In genomic region chr7:151876899-151877777, GRCh38 we compare ENCODE assay signal across 1 cellular context.
A peak's percentile ranks its signal among the peaks of the same experiment; 100 is the strongest.
TF ChIP-seq lines count a peak whose summit lies in the region.

Gene PRKAG2, minus strand, starts transcription at chr7:151877115. Its CDS starts 495 bp downstream, at chr7:151876620.

TF ChIP-seq in WTC11, 78 proteins besides CTCF, POLR2A, EP300 and RAD21 (continued from another document and continues in another):
- TF ChIP-seq AFF4 (CRISPR knock-in tag; IDR thresholded peaks at IDR 0.05; ENCODE audit: borderline replicate concordance): no peak
- TF ChIP-seq ZNF138 (CRISPR knock-in tag; conservative IDR thresholded peaks at IDR 0.05): no peak
- no peak for TF ChIP-seq NFATC4 (CRISPR knock-in tag; IDR thresholded peaks at IDR 0.05)
- 0 out of 2 replicates have a peak, but pooled peaks have one; percentile 31 for TF ChIP-seq USF1 (CRISPR knock-in tag; IDR thresholded peaks at IDR 0.05)
- peak; percentile 82; the same call in 1 of the 2 replicates for TF ChIP-seq FOXP1 (CRISPR knock-in tag; IDR thresholded peaks at IDR 0.05; ENCODE audit: borderline replicate concordance)
- TF ChIP-seq CDX4 (CRISPR knock-in tag; IDR thresholded peaks at IDR 0.05; ENCODE audit: borderline replicate concordance): no peak
- no peak for TF ChIP-seq NR3C1 (CRISPR knock-in tag; conservative IDR thresholded peaks at IDR 0.05; ENCODE audit: low read depth)
- peak; percentile 49; the same call in 1 of the 2 replicates for TF ChIP-seq ZNF219 (CRISPR knock-in tag; IDR thresholded peaks at IDR 0.05; ENCODE audit: borderline replicate concordance)
- no peak for TF ChIP-seq OVOL2 (CRISPR knock-in tag; IDR thresholded peaks at IDR 0.05; ENCODE audit: borderline replicate concordance)
- TF ChIP-seq ZNF396 (CRISPR knock-in tag; IDR thresholded peaks at IDR 0.05; ENCODE audit: borderline replicate concordance): no peak
- TF ChIP-seq E2F4 (CRISPR knock-in tag; IDR thresholded peaks at IDR 0.05; ENCODE audit: borderline replicate concordance, low read depth): no peak
- TF ChIP-seq ZNF532 (CRISPR knock-in tag; IDR thresholded peaks at IDR 0.05; ENCODE audit: borderline replicate concordance): no peak
- no peak for TF ChIP-seq ZBTB21 (CRISPR knock-in tag; IDR thresholded peaks at IDR 0.05; ENCODE audit: borderline replicate concordance)
- peak; percentile 22; the same call in 1 of the 2 replicates for TF ChIP-seq JUN (CRISPR knock-in tag; IDR thresholded peaks at IDR 0.05)
- no peak for TF ChIP-seq ATF1 (CRISPR knock-in tag; IDR thresholded peaks at IDR 0.05)
- no peak for TF ChIP-seq ZMAT4 (CRISPR knock-in tag; IDR thresholded peaks at IDR 0.05)
- TF ChIP-seq ETV6 (CRISPR knock-in tag; IDR thresholded peaks at IDR 0.05): no peak
- no peak for TF ChIP-seq ELF4 (CRISPR knock-in tag; IDR thresholded peaks at IDR 0.05; ENCODE audit: low read depth)
- no peak for TF ChIP-seq E2F5 (CRISPR knock-in tag; IDR thresholded peaks at IDR 0.05)
- no peak for TF ChIP-seq IRF2 (CRISPR knock-in tag; IDR thresholded peaks at IDR 0.05; ENCODE audit: borderline replicate concordance, low read depth)
- no peak for TF ChIP-seq ERG (CRISPR knock-in tag; IDR thresholded peaks at IDR 0.05)
- TF ChIP-seq SP1 (CRISPR knock-in tag; conservative IDR thresholded peaks at IDR 0.05): no peak
- TF ChIP-seq RELA (CRISPR knock-in tag; IDR thresholded peaks at IDR 0.05; ENCODE audit: borderline replicate concordance): 0 out of 2 replicates have a peak, but pooled peaks have one; percentile 78
- TF ChIP-seq TP53 (CRISPR knock-in tag; IDR thresholded peaks at IDR 0.05): no peak
- no peak for TF ChIP-seq NFYB (CRISPR knock-in tag; conservative IDR thresholded peaks at IDR 0.05; ENCODE audit: low read depth)
- 0 out of 2 replicates have a peak, but pooled peaks have one; percentile 16 for TF ChIP-seq TEAD1 (CRISPR knock-in tag; IDR thresholded peaks at IDR 0.05)
- no peak; the same call in 1 of the 2 replicates for TF ChIP-seq NFE2L1 (CRISPR knock-in tag; IDR thresholded peaks at IDR 0.05)
- TF ChIP-seq HMGA2 (CRISPR knock-in tag; IDR thresholded peaks at IDR 0.05): no peak
- no peak for TF ChIP-seq PRRX2 (CRISPR knock-in tag; IDR thresholded peaks at IDR 0.05)
- no peak for TF ChIP-seq SOX15 (CRISPR knock-in tag; IDR thresholded peaks at IDR 0.05)
- no peak for TF ChIP-seq GABPB1 (CRISPR knock-in tag; IDR thresholded peaks at IDR 0.05)
- TF ChIP-seq FOXK1 (CRISPR knock-in tag; IDR thresholded peaks at IDR 0.05): peak; percentile 58; the same call in 1 of the 2 replicates
- TF ChIP-seq HMGXB4 (CRISPR knock-in tag; IDR thresholded peaks at IDR 0.05): no peak
- no peak for TF ChIP-seq MLX (CRISPR knock-in tag; IDR thresholded peaks at IDR 0.05)
- TF ChIP-seq ARID4B (CRISPR knock-in tag; IDR thresholded peaks at IDR 0.05; ENCODE audit: borderline replicate concordance): no peak; the same call in 1 of the 2 replicates
- TF ChIP-seq E2F1 (CRISPR knock-in tag; IDR thresholded peaks at IDR 0.05): no peak
